ENCODE assay signal across 8 cellular contexts in genomic region chr14:77033622-77034521, GRCh38. TPM values are rescaled to one million over a fixed set of nuclear protein-coding genes. Genes with fewer than 3 reads are reported as not detected.
A peak's percentile ranks its signal among the peaks of the same experiment; 100 is the strongest.
DNase-seq lines count a peak whose midpoint lies in the region; ATAC-seq and TF ChIP-seq lines count a peak whose summit lies in the region.

No MANE protein-coding gene starts in this region.

- no peaks in the 10 kb centered on the region for H3K9me3 ChIP-seq in GM23248 (ENCODE audit: low read depth)
- H3K9me3 ChIP-seq in Karpas-422 (ENCODE audit: low read length) = no peaks in the 10 kb centered on the region
- H3K9me3 ChIP-seq in SJCRH30 (replicated peaks) = no peaks in the 10 kb centered on the region
- no peaks in the 10 kb centered on the region for H3K9me3 ChIP-seq in parathyroid adenoma (ENCODE audit: control insufficient read depth, low read length)
- no peaks in the 10 kb centered on the region for H3K9me3 ChIP-seq in upper lobe of right lung

- H3K4me1 ChIP-seq in GM23248 (ENCODE audit: insufficient read depth) (peaks cover 56% of the 10 kb centered on the region), Karpas-422 (ENCODE audit: low read length) (peaks cover 40% of the 10 kb centered on the region), SJCRH30 (peaks cover 47% of the 10 kb centered on the region), parathyroid adenoma (peaks cover 36% of the 10 kb centered on the region), upper lobe of right lung (peaks cover 86% of the 10 kb centered on the region)

- H3K36me3 ChIP-seq in GM23248 (ENCODE audit: low read depth) = no peaks in the 10 kb centered on the region
- no peaks in the 10 kb centered on the region for H3K36me3 ChIP-seq in Karpas-422 (ENCODE audit: insufficient read depth, low read length)
- no peaks in the 10 kb centered on the region for H3K36me3 ChIP-seq in SJCRH30
- no peaks in the 10 kb centered on the region for H3K36me3 ChIP-seq in parathyroid adenoma (ENCODE audit: control insufficient read depth, insufficient read depth, low read length)
- no peaks in the 10 kb centered on the region for H3K36me3 ChIP-seq in upper lobe of right lung

- peak overlapping the region; percentile 99 for H3K9ac ChIP-seq in GM23248
- H3K9ac ChIP-seq in Karpas-422 (ENCODE audit: low read length) = peak overlapping the region; percentile 78
- peak overlapping the region; percentile 68 for H3K9ac ChIP-seq in parathyroid adenoma

- 1 to 2% methylated on average over 32 to 36 of the region's 36 CpGs for WGBS in GM23248 (ENCODE audit: low coverage in 1 of 2, low lambda C conversion rate in 2 of 2, missing lambda C conversion rate in 2 of 2), 2 experiments

- peak; percentile 83 for ATAC-seq in upper lobe of right lung

- H3K4me3 ChIP-seq in GM23248 (peak overlapping the region; percentile 81), Karpas-422 (ENCODE audit: low read length) (peak overlapping the region; percentile 73), SJCRH30 (peak overlapping the region; percentile 48), parathyroid adenoma (ENCODE audit: low read depth, low read length) (peak overlapping the region; percentile 70), upper lobe of right lung (peak overlapping the region; percentile 69)

- H3K27me3 ChIP-seq in GM23248 (replicated peaks; ENCODE audit: insufficient read depth) = no peaks in the 10 kb centered on the region
- no peaks in the 10 kb centered on the region for H3K27me3 ChIP-seq in Karpas-422 (ENCODE audit: low read length)
- no peaks in the 10 kb centered on the region for H3K27me3 ChIP-seq in SJCRH30
- no peaks in the 10 kb centered on the region for H3K27me3 ChIP-seq in parathyroid adenoma (ENCODE audit: control insufficient read depth, insufficient read depth, low read length)
- H3K27me3 ChIP-seq in upper lobe of right lung = no peaks in the 10 kb centered on the region

- H3K4me2 ChIP-seq in GM23248 (ENCODE audit: unreplicated experiment) = peak overlapping the region; percentile 92
- peak overlapping the region; percentile 81 for H3K4me2 ChIP-seq in Karpas-422 (ENCODE audit: low read depth, low read length, poor library complexity, severe bottlenecking)
- H3K4me2 ChIP-seq in parathyroid adenoma (ENCODE audit: low read length) = peak overlapping the region; percentile 96

- H3K9me2 ChIP-seq in GM23248 (ENCODE audit: insufficient read depth) (no peaks in the 10 kb centered on the region), Karpas-422 (replicated peaks; ENCODE audit: insufficient read depth, low read length) (no peaks in the 10 kb centered on the region)

- intact Hi-C loops in head of caudate nucleus (cut with DNase I) (loop anchor here (2.0 kb wide), 1 partner anchor 63 kb away; no protein-coding TSS in a partner anchor), upper lobe of right lung (cut with DNase I) (no loop called here)

- DNase-seq in ELR (ENCODE audit: low read depth) (peak; percentile 89), GM23248 (peak; percentile 89), Karpas-422 (peak; percentile 87), SJCRH30 (peak; percentile 93 to 95), head of caudate nucleus (peak in 36 of 42 donors; percentile 26 to 84 (median 70)), upper lobe of right lung (peak; percentile 93)
- peak; percentile 74 for DNase-seq in activated naive CD4-positive, alpha-beta T cell treated with anti-CD3 and anti-CD28 coated beads, Interleukin-2, amount 50 U/mL, for 16 hours

- in situ Hi-C loops in GM23248 (cut with MboI) = no loop called here

- peaks cover 17% of the 10 kb centered on the region; the same call in 1 of the 2 replicates for H3K79me2 ChIP-seq in GM23248 (ENCODE audit: insufficient read depth)
- no peaks in the 10 kb centered on the region for H3K79me2 ChIP-seq in Karpas-422 (ENCODE audit: low read length)
- peaks cover 6% of the 10 kb centered on the region for H3K79me2 ChIP-seq in parathyroid adenoma

- no peaks in the 10 kb centered on the region for H4K20me1 ChIP-seq in GM23248 (ENCODE audit: insufficient read depth)
- no peaks in the 10 kb centered on the region for H4K20me1 ChIP-seq in Karpas-422 (ENCODE audit: insufficient read depth, low read depth, low read length)

- TF ChIP-seq CTCF in parathyroid adenoma (IDR thresholded peaks at IDR 0.05) (no peak), upper lobe of right lung (IDR thresholded peaks at IDR 0.05) (peak; percentile 4)

- H3K27ac ChIP-seq in GM23248 (peak overlapping the region; percentile 100), Karpas-422 (ENCODE audit: low read length) (peak overlapping the region; percentile 62), SJCRH30 (peak overlapping the region; percentile 91), parathyroid adenoma (peak overlapping the region; percentile 95), upper lobe of right lung (peak overlapping the region; percentile 99)

- peaks cover 44% of the 10 kb centered on the region for H3F3A ChIP-seq in GM23248 (ENCODE audit: insufficient read depth)

- peak overlapping the region; percentile 26 for H2AFZ ChIP-seq in GM23248
- H2AFZ ChIP-seq in Karpas-422 (ENCODE audit: low read length) = peak overlapping the region; percentile 59; the same call in 1 of the 2 replicates
- peak overlapping the region; percentile 53 for H2AFZ ChIP-seq in parathyroid adenoma

RNA-seq across cellular contexts. Expression of gene IRF2BPL, which starts 5.4 kb away (rescaled TPM):
- total RNA-seq in GM23248 (2014; rRNA removed; shearing (Covaris generic)) = 43.4 and 51.0 TPM in 2 replicates
- polyA plus RNA-seq in GM23248 (2016; fragmentation: Nextera tagmentation; extraction: Ambion mirVana) = 4.8 and 4.9 TPM in 2 replicates
- total RNA-seq in Karpas-422 (2014; rRNA removed; shearing (Covaris generic); ENCODE audit: low replicate concordance) = 11.8 and 22.2 TPM in 2 replicates
- 21.7 and 23.5 TPM in 2 replicates for total RNA-seq in SJCRH30 (2014; rRNA removed; shearing (Covaris generic))
- 50.6 TPM for total RNA-seq in upper lobe of right lung

Comparison
In these comparisons a context has a peak if more than half of its experiments do, and no peak if none do; other contexts are left out.
1. Peak in every context shown above with its lines: DNase-seq, ATAC-seq, H3K4me3 ChIP-seq and H3K27ac ChIP-seq.